Comparison of ENCODE assay signal across 21 cellular contexts in the genomic region with DNA sequence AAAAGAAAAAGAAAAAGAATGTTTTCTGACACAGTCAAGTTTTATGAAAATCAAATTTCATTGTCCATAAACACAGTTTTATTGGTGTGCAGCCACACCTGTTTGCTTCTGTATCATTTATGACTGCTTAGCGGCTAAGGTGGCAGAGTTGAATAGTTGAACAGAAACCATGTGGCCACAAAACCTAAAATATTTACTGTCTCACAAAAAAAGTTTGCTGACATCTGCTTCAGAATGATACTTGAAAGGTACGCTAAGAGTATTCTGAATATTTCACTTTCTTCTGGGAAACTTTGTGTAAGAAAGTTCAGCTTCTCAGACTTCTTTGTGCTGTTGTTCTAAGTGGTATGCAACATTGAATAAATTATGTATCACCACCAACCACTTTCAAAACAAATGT. TPM values are rescaled to one million over a fixed set of nuclear protein-coding genes. Genes with fewer than 3 reads are reported as not detected.
DNase-seq lines count a peak whose midpoint lies in the region; ATAC-seq and TF ChIP-seq lines count a peak whose summit lies in the region.
"Had no signal": no experiment of that assay in that cellular context is flagged by ENCODE, and none has a peak within 500 bp of the region (broad histone marks: within the 10 kb centered on the region; RNA-seq: fewer than 3 reads in every experiment).

No MANE protein-coding gene starts in this region.

- no peak for TF ChIP-seq RAD21 in SK-N-SH (IDR thresholded peaks at IDR 0.05; ENCODE audit: low read length)

- TF ChIP-seq CTCF in PC-3 (conservative IDR thresholded peaks at IDR 0.05; ENCODE audit: low read depth, low read length) (no peak), SK-N-SH (IDR thresholded peaks at IDR 0.05) (no peak)

- peaks cover 17% of the 10 kb centered on the region for H3K4me1 ChIP-seq in PC-3 (ENCODE audit: insufficient read depth, low read length)
- peaks cover 0 to 6% of the 10 kb centered on the region in 2 experiments; a peak in 1 of 4 replicates for H3K4me1 ChIP-seq in SK-N-SH (ENCODE audit: control insufficient read depth in 1 of 2, insufficient read depth in 2 of 2, low read depth in 1 of 2, low read length in 1 of 2)
- H3K4me1 ChIP-seq in HAP-1, result peaks cover 19% of the 10 kb centered on the region

- in situ Hi-C loops in HAP-1 (cut with MboI; ENCODE audit: low sequenced_read_pairs), result no loop called here

- no peaks in the 10 kb centered on the region for H3K9me3 ChIP-seq in PC-3 (ENCODE audit: low read length)
- no peaks in the 10 kb centered on the region for H3K9me3 ChIP-seq in SK-N-SH
- no peaks in the 10 kb centered on the region for H3K9me3 ChIP-seq in HAP-1

- DNase-seq in PC-3 (peak; percentile 37), SK-N-SH (no peak), HAP-1 (ENCODE audit: low spot score in 2 of 2) (no peak), HCEC 1CT (no peak)
- no peak for DNase-seq in activated CD4-positive, CD25-positive, alpha-beta regulatory T cell (lab: John Stamatoyannopoulos, UW)
- DNase-seq: ACHN; activated CD4-positive, alpha-beta T cell treated with anti-CD3 and anti-CD28 coated beads, Interleukin-2, amount 10 ng/mL, durations not matched to agents 24 days and 14 days; activated CD8-positive, alpha-beta memory T cell treated with anti-CD3 and anti-CD28 coated beads, Interleukin-2, amount 10 ng/mL, durations not matched to agents 7 days and 5 days; DMS 273 treated with DMSO at 0.1 percent for 48 hours; endodermal cell; H9; NCI-H1105; NCI-H526; stimulated activated CD4-positive, alpha-beta T cell treated with anti-CD3 and anti-CD28 coated beads, Interleukin-2, amount 100 ng/mL, for 24 hours; stimulated activated naive CD4-positive, alpha-beta T cell treated with Interleukin-2 at 50 U/mL for 16 hours; SW 1271 had no signal

- peaks cover 45% of the 10 kb centered on the region for H4K20me1 ChIP-seq in PC-3 (ENCODE audit: low read length)
- H4K20me1 ChIP-seq in SK-N-SH (ENCODE audit: insufficient read depth), result no peaks in the 10 kb centered on the region

- 94% methylated on average over 2 of the region's 2 CpGs for WGBS in SK-N-SH (ENCODE audit: low lambda C conversion rate)

- H3F3A ChIP-seq in PC-3 (ENCODE audit: low read length, unreplicated experiment) (no peaks in the 10 kb centered on the region), SK-N-SH (replicated peaks; ENCODE audit: insufficient read depth) (no peaks in the 10 kb centered on the region)

- TF ChIP-seq EP300 in SK-N-SH (IDR thresholded peaks at IDR 0.05; ENCODE audit: borderline replicate concordance in 1 of 2, low read depth in 1 of 2, low read length in 1 of 2), result no peak

- H3K27me3 ChIP-seq in PC-3 (ENCODE audit: low read length) (no peaks in the 10 kb centered on the region), SK-N-SH (ENCODE audit: insufficient read depth) (no peaks in the 10 kb centered on the region), HAP-1 (ENCODE audit: low read depth) (no peaks in the 10 kb centered on the region)

- POLR2A ChIA-PET in PC-3 (lab: Charles Lee; ENCODE audit: unreplicated experiment) (no interaction called here), SK-N-SH (lab: Yijun Ruan, JAX) (no interaction called here)

- no peak overlapping the region for H3K9ac ChIP-seq in PC-3 (ENCODE audit: low read length)
- H3K9ac ChIP-seq in SK-N-SH, result no peak overlapping the region

- intact Hi-C loops in PC-3 (cut with micrococcal nuclease), result loop anchor here (2.0 kb wide), 2 partner anchors 35 to 171 kb away; no protein-coding TSS in a partner anchor

- H3K4me2 ChIP-seq in PC-3 (ENCODE audit: low read length) (0 out of 2 replicates have a peak overlapping the region, but pooled peaks have one; percentile 6), SK-N-SH (no peak overlapping the region)

- no peaks in the 10 kb centered on the region for H3K9me2 ChIP-seq in PC-3 (replicated peaks; ENCODE audit: low read length)
- no peaks in the 10 kb centered on the region for H3K9me2 ChIP-seq in SK-N-SH

- no peak overlapping the region for H2AFZ ChIP-seq in PC-3 (ENCODE audit: low read length)
- no peak overlapping the region for H2AFZ ChIP-seq in SK-N-SH (ENCODE audit: low read depth)

- CTCF ChIA-PET in PC-3 (lab: Charles Lee) (no interaction called here), SK-N-SH (lab: Yijun Ruan, JAX) (interaction anchor here (1.7 kb wide), 1 partner anchor 178 kb away, joined by 6 read pairs; no protein-coding TSS in a partner anchor)

- ATAC-seq in GM18520 (IDR thresholded peaks at IDR 0.05; ENCODE audit: unreplicated experiment) (peak; percentile 61), GM21526 (IDR thresholded peaks at IDR 0.05; ENCODE audit: low FRiP score, unreplicated experiment) (peak; percentile 91), HG02885 (IDR thresholded peaks at IDR 0.05; ENCODE audit: poor library complexity, unreplicated experiment) (peak; percentile 76), PC-3 (peak; percentile 30)
- ATAC-seq: activated CD8-positive, alpha-beta memory T cell treated with anti-CD3 and anti-CD28 coated beads, Interleukin-2, amount 10 ng/mL, durations not matched to agents 7 days and 5 days had no signal

- peaks cover 96% of the 10 kb centered on the region for H3K79me2 ChIP-seq in PC-3 (ENCODE audit: low read length)
- H3K79me2 ChIP-seq in SK-N-SH (ENCODE audit: insufficient read depth), result no peaks in the 10 kb centered on the region; the same call in 1 of the 2 replicates

- H3K27ac ChIP-seq in PC-3 (ENCODE audit: low read length), result no peak overlapping the region
- H3K27ac ChIP-seq in SK-N-SH (ENCODE audit: low read depth in 2 of 2, low read length in 1 of 2), result no peak overlapping the region

- H3K4me3 ChIP-seq in PC-3 (ENCODE audit: low read length) (no peak overlapping the region), SK-N-SH (ENCODE audit: low read depth in 2 of 2, low read length in 1 of 2) (no peak overlapping the region), HAP-1 (no peak overlapping the region)

- H3K36me3 ChIP-seq in PC-3 (ENCODE audit: low read depth, low read length) (peaks cover 15% of the 10 kb centered on the region), SK-N-SH (replicated peaks in 1 of 2; ENCODE audit: control insufficient read depth in 1 of 2, insufficient read depth in 2 of 2, low read length in 1 of 2) (peaks cover 0 to 3% of the 10 kb centered on the region in 2 experiments), HAP-1 (replicated peaks) (no peaks in the 10 kb centered on the region)

- no TSS peak for BruUV-seq in PC-3 (replicated peaks; lab: Mats Ljungman, UMichigan)

TF ChIP-seq in SK-N-SH, 30 proteins besides CTCF, POLR2A, EP300 and RAD21:
- TF ChIP-seq, protein P1, sequence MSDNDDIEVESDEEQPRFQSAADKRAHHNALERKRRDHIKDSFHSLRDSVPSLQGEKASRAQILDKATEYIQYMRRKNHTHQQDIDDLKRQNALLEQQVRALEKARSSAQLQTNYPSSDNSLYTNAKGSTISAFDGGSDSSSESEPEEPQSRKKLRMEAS (IDR thresholded peaks at IDR 0.05; ENCODE audit: low read depth), result no peak
- TF ChIP-seq TCF12 (IDR thresholded peaks at IDR 0.05), result no peak
- TF ChIP-seq, protein P2, sequence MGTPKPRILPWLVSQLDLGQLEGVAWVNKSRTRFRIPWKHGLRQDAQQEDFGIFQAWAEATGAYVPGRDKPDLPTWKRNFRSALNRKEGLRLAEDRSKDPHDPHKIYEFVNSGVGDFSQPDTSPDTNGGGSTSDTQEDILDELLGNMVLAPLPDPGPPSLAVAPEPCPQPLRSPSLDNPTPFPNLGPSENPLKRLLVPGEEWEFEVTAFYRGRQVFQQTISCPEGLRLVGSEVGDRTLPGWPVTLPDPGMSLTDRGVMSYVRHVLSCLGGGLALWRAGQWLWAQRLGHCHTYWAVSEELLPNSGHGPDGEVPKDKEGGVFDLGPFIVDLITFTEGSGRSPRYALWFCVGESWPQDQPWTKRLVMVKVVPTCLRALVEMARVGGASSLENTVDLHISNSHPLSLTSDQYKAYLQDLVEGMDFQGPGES (IDR thresholded peaks at IDR 0.05; ENCODE audit: low read depth, low read length), result no peak
- TF ChIP-seq RXRA (IDR thresholded peaks at IDR 0.05; ENCODE audit: borderline replicate concordance, low read depth), result no peak
- no peak for TF ChIP-seq TAF1 (IDR thresholded peaks at IDR 0.05; ENCODE audit: borderline replicate concordance, low read depth, low read length)
- TF ChIP-seq TEAD4 (IDR thresholded peaks at IDR 0.05; ENCODE audit: borderline replicate concordance, insufficient read depth), result no peak
- TF ChIP-seq JUND (IDR thresholded peaks at IDR 0.05), result no peak

RNA-seq across cellular contexts. Expression of a gene that starts 6.2 kb away (rescaled TPM):
- total RNA-seq in PC-3 (2014; rRNA removed), result 31.1 and 34.7 TPM in 2 replicates
- polyA plus RNA-seq in SK-N-SH (2012; rRNA removed), result 10.1 and 10.6 TPM in 2 replicates
- 8.2 and 10.3 TPM in 2 replicates for polyA plus RNA-seq in SK-N-SH (2012; cell fraction: cytosol; rRNA removed)
- polyA plus RNA-seq in SK-N-SH (2012; cell fraction: nucleus; rRNA removed), result 3.1 and 5.7 TPM in 2 replicates
- total RNA-seq: LHCN-M2 had no signal
- polyA plus RNA-seq: CD14-positive monocyte had no signal

Comparison
In these comparisons a context has a peak if more than half of its experiments do, and no peak if none do; other contexts are left out.
1. ATAC-seq: peak in every context shown above with its lines; median percentile 91 in GM21526; 76 in HG02885; 61 in GM18520; 30 in PC-3.